ENCODE assay signal across 4 cellular contexts in genomic region chr7:57300747-57301146, GRCh38.
A peak's percentile ranks its signal among the peaks of the same experiment; 100 is the strongest.
TF ChIP-seq lines count a peak whose summit lies in the region.

No MANE protein-coding gene starts in this region.

TF ChIP-seq in HepG2, 621 proteins besides CTCF, POLR2A, EP300 and RAD21:
- TF ChIP-seq ZNF260 (CRISPR knock-in tag; IDR thresholded peaks at IDR 0.05; ENCODE audit: borderline replicate concordance, low read depth): no peak
- no peak for TF ChIP-seq ZNF235 (CRISPR knock-in tag; IDR thresholded peaks at IDR 0.05; ENCODE audit: borderline replicate concordance)
- TF ChIP-seq ZNF343 (CRISPR knock-in tag; IDR thresholded peaks at IDR 0.05): no peak
- no peak for TF ChIP-seq NFRKB (IDR thresholded peaks at IDR 0.05)
- TF ChIP-seq GLI4 (CRISPR knock-in tag; IDR thresholded peaks at IDR 0.05; ENCODE audit: borderline replicate concordance): no peak
- peak; percentile 82 for TF ChIP-seq MAFF (IDR thresholded peaks at IDR 0.05; ENCODE audit: low read depth, low read length)
- no peak for TF ChIP-seq ZHX2 (IDR thresholded peaks at IDR 0.05; ENCODE audit: low read depth)
- no peak for TF ChIP-seq ZHX2 (CRISPR knock-in tag; IDR thresholded peaks at IDR 0.05; ENCODE audit: borderline replicate concordance)
- peak; percentile 73 to 87 for TF ChIP-seq MAFK (conservative IDR thresholded peaks at IDR 0.05 in 1 of 2, IDR thresholded peaks at IDR 0.05 in 1 of 2; ENCODE audit: low read length in 2 of 2)

TF ChIP-seq in A549, 52 proteins besides CTCF, POLR2A, EP300 and RAD21:
- TF ChIP-seq JUN (IDR thresholded peaks at IDR 0.05): no peak
- no peak for TF ChIP-seq MAZ (IDR thresholded peaks at IDR 0.05; ENCODE audit: borderline replicate concordance, low read depth, low read length)
- peak; percentile 38 for TF ChIP-seq MAFK (IDR thresholded peaks at IDR 0.05; ENCODE audit: partially characterized antibody)
- no peak for TF ChIP-seq CBX2 (IDR thresholded peaks at IDR 0.05; ENCODE audit: borderline replicate concordance, low read depth)

TF ChIP-seq in IMR-90, 13 proteins besides CTCF, POLR2A, EP300 and RAD21:
- peak; percentile 66 for TF ChIP-seq MAFK (IDR thresholded peaks at IDR 0.05; ENCODE audit: low read depth, low read length)
- TF ChIP-seq USF2 (IDR thresholded peaks at IDR 0.05; ENCODE audit: low read depth, low read length): no peak

TF ChIP-seq in K562, 482 proteins besides CTCF, POLR2A, EP300 and RAD21:
- TF ChIP-seq MAFG (tag; conservative IDR thresholded peaks at IDR 0.05) (0 out of 2 replicates have a peak, but pooled peaks have one; percentile 7), MAFK (IDR thresholded peaks at IDR 0.05; ENCODE audit: low read length) (peak; percentile 11; the same call in 1 of the 2 replicates), E2F4 (CRISPR knock-in tag; IDR thresholded peaks at IDR 0.05; ENCODE audit: low read depth) (no peak)
